9 cellular contexts compared by ENCODE assay signal in genomic region chr2:73981081-73981968, GRCh38. TPM values are rescaled to one million over a fixed set of nuclear protein-coding genes. Genes with fewer than 3 reads are reported as not detected.
DNase-seq lines count a peak whose midpoint lies in the region; ATAC-seq and TF ChIP-seq lines count a peak whose summit lies in the region.
"Had no signal": no experiment of that assay in that cellular context is flagged by ENCODE, and none has a peak within 500 bp of the region (broad histone marks: within the 10 kb centered on the region; RNA-seq: fewer than 3 reads in every experiment).

No MANE protein-coding gene starts in this region.

- TF ChIP-seq CTCF in NB4 (IDR thresholded peaks at IDR 0.05; ENCODE audit: low read depth, low read length) = no peak

- H3K9me3 ChIP-seq in skeletal muscle satellite cell (replicated peaks; ENCODE audit: low read length) = no peaks in the 10 kb centered on the region

- H3K9ac ChIP-seq in skeletal muscle satellite cell (ENCODE audit: low read depth, low read length) = peak overlapping the region; percentile 48
- H3K9ac ChIP-seq: KMS-11 had no signal

- peaks cover 67% of the 10 kb centered on the region for H3K4me1 Mint-ChIP-seq in activated T-cell treated with anti-CD3 and anti-CD28 coated beads, Interleukin-2, amount 50 U/mL, for 4 hours (ENCODE audit: low read depth)

- intact Hi-C loops in left ventricle myocardium superior (cut with micrococcal nuclease) = no loop called here

- ATAC-seq in GM18502 (IDR thresholded peaks at IDR 0.05; ENCODE audit: poor library complexity, unreplicated experiment) = peak; percentile 40
- no peak for ATAC-seq in activated T-cell treated with anti-CD3 and anti-CD28 coated beads, Interleukin-2, amount 50 U/mL, for 4 hours
- ATAC-seq in left ventricle myocardium superior = peak; percentile 60
- ATAC-seq in GM19324 (IDR thresholded peaks at IDR 0.05; ENCODE audit: low FRiP score, unreplicated experiment) = no peak

- peak overlapping the region; percentile 70 for H3K4me3 Mint-ChIP-seq in activated T-cell treated with anti-CD3 and anti-CD28 coated beads, Interleukin-2, amount 50 U/mL, for 4 hours

- H3K27me3 ChIP-seq in skeletal muscle satellite cell (ENCODE audit: control insufficient read depth, insufficient read depth, low read length) = no peaks in the 10 kb centered on the region

- H3K36me3 ChIP-seq in skeletal muscle satellite cell (ENCODE audit: insufficient read depth, low read length) = no peaks in the 10 kb centered on the region

- H3K27me3 Mint-ChIP-seq in activated T-cell treated with anti-CD3 and anti-CD28 coated beads, Interleukin-2, amount 50 U/mL, for 4 hours (ENCODE audit: low read depth) = no peaks in the 10 kb centered on the region

- H3K4me2 ChIP-seq in skeletal muscle satellite cell (ENCODE audit: low read length) = peak overlapping the region; percentile 86
- H3K4me2 ChIP-seq: KMS-11 had no signal

- H3K9me3 Mint-ChIP-seq in activated T-cell treated with anti-CD3 and anti-CD28 coated beads, Interleukin-2, amount 50 U/mL, for 4 hours = no peaks in the 10 kb centered on the region

- peaks cover 42% of the 10 kb centered on the region for H3K4me1 ChIP-seq in skeletal muscle satellite cell (ENCODE audit: control insufficient read depth, insufficient read depth, low read length)

- H3K36me3 Mint-ChIP-seq in activated T-cell treated with anti-CD3 and anti-CD28 coated beads, Interleukin-2, amount 50 U/mL, for 4 hours (ENCODE audit: insufficient read depth) = peaks cover 3% of the 10 kb centered on the region

- H3K4me3 ChIP-seq in NB4 (ENCODE audit: low read depth, low read length) (peak overlapping the region; percentile 59), skeletal muscle satellite cell (ENCODE audit: low read length) (peak overlapping the region; percentile 65)

- DNase-seq in AG20443 (ENCODE audit: low spot score) = peak; percentile 54
- DNase-seq in NB4 (ENCODE audit: low read depth) = peak; percentile 70
- no peak for DNase-seq in activated T-cell treated with anti-CD3 and anti-CD28 coated beads, Interleukin-2, amount 50 U/mL, for 4 hours
- peak; percentile 68 for DNase-seq in left ventricle myocardium superior
- DNase-seq in dedifferentiated amniotic fluid mesenchymal stem cell (ENCODE audit: extremely low spot score) = no peak

- TF ChIP-seq POLR2A in NB4 (IDR thresholded peaks at IDR 0.05; ENCODE audit: extremely low read depth, insufficient read length) = no peak

RNA-seq across cellular contexts. Expression of gene TET3, which starts 3.4 kb away (rescaled TPM):
- total RNA-seq in activated T-cell treated with anti-CD3 and anti-CD28 coated beads, Interleukin-2, amount 50 U/mL, for 4 hours = 10 to 100 TPM; 30.8 to 34.0 (median 31.7) TPM
- 3.3 TPM for total RNA-seq in left ventricle myocardium superior
- total RNA-seq in skeletal muscle satellite cell (2012; rRNA removed) = 2.3 and 2.6 TPM in 2 replicates

RNA-seq across cellular contexts. Expression of gene DGUOK, which starts 54.6 kb away (rescaled TPM):
- total RNA-seq in activated T-cell treated with anti-CD3 and anti-CD28 coated beads, Interleukin-2, amount 50 U/mL, for 4 hours = 10 to 100 TPM; 69.5 to 76.0 (median 74.2) TPM
- 18.1 TPM for total RNA-seq in left ventricle myocardium superior
- 55.5 and 60.8 TPM in 2 replicates for total RNA-seq in skeletal muscle satellite cell (2012; rRNA removed)

Comparison
In these comparisons a context has a peak if more than half of its experiments do, and no peak if none do; other contexts are left out.
1. DNase-seq: peak in AG20443 (single experiment), NB4 (single experiment) and left ventricle myocardium superior (single experiment); none in activated T-cell treated with anti-CD3 and anti-CD28 coated beads, Interleukin-2, amount 50 U/mL, for 4 hours (single experiment) and dedifferentiated amniotic fluid mesenchymal stem cell (single experiment).
2. ATAC-seq: peak in GM18502 (single experiment) and left ventricle myocardium superior (single experiment); none in activated T-cell treated with anti-CD3 and anti-CD28 coated beads, Interleukin-2, amount 50 U/mL, for 4 hours (0 of 2) and GM19324 (single experiment).